ENCODE assay signal across 9 cellular contexts in genomic region chr16:14634389-14634725, GRCh38. TPM values are rescaled to one million over a fixed set of nuclear protein-coding genes. Genes with fewer than 3 reads are reported as not detected.
DNase-seq lines count a peak whose midpoint lies in the region; ATAC-seq, FAIRE-seq and TF ChIP-seq lines count a peak whose summit lies in the region.
"Had no signal": no experiment of that assay in that cellular context is flagged by ENCODE, and none has a peak within 500 bp of the region (broad histone marks: within the 10 kb centered on the region; RNA-seq: fewer than 3 reads in every experiment).

No MANE protein-coding gene starts in this region.

- H4K20me1 ChIP-seq in OCI-LY3 (ENCODE audit: insufficient read depth, low read length) = peaks cover 28% of the 10 kb centered on the region

- 58 to 60% methylated on average over 7 of the region's 7 CpGs for WGBS in pancreas, 2 donors

- peaks cover 11% of the 10 kb centered on the region for H3K27me3 Mint-ChIP-seq in endothelial cell (ENCODE audit: unreplicated experiment)

- peaks cover 20% of the 10 kb centered on the region for H3K4me1 ChIP-seq in OCI-LY3 (ENCODE audit: low read length)
- H3K4me1 ChIP-seq in pancreas = peaks cover 3 to 22% (median 8%) of the 10 kb centered on the region in 3 donors

- TF ChIP-seq POLR2A in GM18505 (IDR thresholded peaks at IDR 0.05; ENCODE audit: borderline replicate concordance, extremely low read depth, insufficient read depth, insufficient read length) = no peak

- H3K27me3 ChIP-seq in OCI-LY3 (ENCODE audit: low read depth, low read length) = no peaks in the 10 kb centered on the region
- no peaks in the 10 kb centered on the region for H3K27me3 ChIP-seq in pancreas

- H3K27ac ChIP-seq in OCI-LY3 (ENCODE audit: low read length) (no peak overlapping the region), pancreas (no peak overlapping the region)

- H3K36me3 Mint-ChIP-seq in endothelial cell (ENCODE audit: low read depth, unreplicated experiment) = no peaks in the 10 kb centered on the region

- H3K4me2 ChIP-seq in OCI-LY3 (ENCODE audit: low read length) = peak overlapping the region; percentile 75

- H3K4me3 Mint-ChIP-seq in endothelial cell (ENCODE audit: unreplicated experiment) = peak overlapping the region; percentile 99

- H3K79me2 ChIP-seq in OCI-LY3 (ENCODE audit: low read length) = peaks cover 76% of the 10 kb centered on the region

- H3K4me3 ChIP-seq in OCI-LY3 (ENCODE audit: low read length) = peak overlapping the region; percentile 91
- H3K4me3 ChIP-seq in pancreas = peak overlapping the region in 3 of 4 donors; percentile 89 to 99 (median 99)

- H3K36me3 ChIP-seq in OCI-LY3 (replicated peaks; ENCODE audit: low read depth, low read length) (peaks cover 17% of the 10 kb centered on the region), pancreas (no peaks in the 10 kb centered on the region)

- no peak for TF ChIP-seq CTCF in OCI-LY3 (IDR thresholded peaks at IDR 0.05; ENCODE audit: low read depth, low read length)
- TF ChIP-seq CTCF in endothelial cell (IDR thresholded peaks at IDR 0.05; ENCODE audit: unreplicated experiment) = no peak
- no peak for TF ChIP-seq CTCF in pancreas (IDR thresholded peaks at IDR 0.05)

- intact Hi-C loops in pancreas (cut with DNase I) = no loop called here

- H3K27ac Mint-ChIP-seq in endothelial cell (ENCODE audit: unreplicated experiment) = peak overlapping the region; percentile 99

- H3K9me3 Mint-ChIP-seq in endothelial cell (ENCODE audit: unreplicated experiment) = no peaks in the 10 kb centered on the region

- no peak overlapping the region for H3K9ac ChIP-seq in OCI-LY3 (ENCODE audit: low read length)

- H3K9me3 ChIP-seq in OCI-LY3 (ENCODE audit: insufficient read depth, low read length) (no peaks in the 10 kb centered on the region), pancreas (no peaks in the 10 kb centered on the region)

- ATAC-seq in pancreas (no peak), GM18858 (IDR thresholded peaks at IDR 0.05; ENCODE audit: unreplicated experiment) (no peak), HG02623 (IDR thresholded peaks at IDR 0.05; ENCODE audit: unreplicated experiment) (no peak), GM18505 (IDR thresholded peaks at IDR 0.05; ENCODE audit: unreplicated experiment) (no peak)

- FAIRE-seq in pancreas (lab: Jason Lieb, UNC) = no peak

- DNase-seq in COLO668 (lab: John Stamatoyannopoulos, UW; ENCODE audit: unreplicated experiment) (peak; percentile 51), endothelial cell (ENCODE audit: low spot score) (no peak), pancreas (no peak), dedifferentiated amniotic fluid mesenchymal stem cell (ENCODE audit: extremely low spot score) (no peak)

- H3K4me1 Mint-ChIP-seq in endothelial cell (ENCODE audit: unreplicated experiment) = peaks cover 27% of the 10 kb centered on the region

- H2AFZ ChIP-seq in OCI-LY3 (ENCODE audit: low read depth, low read length) = no peak overlapping the region

RNA-seq across cellular contexts. Expression of gene BFAR, which starts 1.6 kb away (rescaled TPM):
- total RNA-seq in endothelial cell (ENCODE audit: unreplicated experiment) (80.7 TPM), pancreas (10 to 100 TPM; 35.6 to 55.6 (median 44.9) TPM)
- polyA plus RNA-seq in pancreas = 10 to 100 TPM; 26.6 to 26.7 TPM

RNA-seq across cellular contexts. Expression of gene PARN, which starts 4.3 kb away (rescaled TPM):
- total RNA-seq in endothelial cell (ENCODE audit: unreplicated experiment) (25.2 TPM), pancreas (10 to 100 TPM; 13.5 to 19.6 (median 15.3) TPM)
- polyA plus RNA-seq in pancreas = 10 to 100 TPM in 1 of 2 donors, 1 to 10 TPM in 1; 8.3 to 13.5 TPM

RNA-seq across cellular contexts. Expression of gene PLA2G10, which starts 59.8 kb away (rescaled TPM):
- 0.28 TPM for total RNA-seq in endothelial cell (ENCODE audit: unreplicated experiment)
- 1 to 10 TPM; 1.2 to 6.5 (median 2.9) TPM for total RNA-seq in pancreas
- polyA plus RNA-seq in pancreas = 1 to 10 TPM; 1.1 to 2.2 TPM
- total RNA-seq: occipital lobe had no signal
